In genomic region chr10:69407621-69408301, GRCh38 we compare ENCODE assay signal across 8 cellular contexts. TPM values are rescaled to one million over a fixed set of nuclear protein-coding genes. Genes with fewer than 3 reads are reported as not detected.
A peak's percentile ranks its signal among the peaks of the same experiment; 100 is the strongest.
DNase-seq lines count a peak whose midpoint lies in the region; ATAC-seq and TF ChIP-seq lines count a peak whose summit lies in the region.

No MANE protein-coding gene starts in this region.

- no peaks in the 10 kb centered on the region for H3K9me3 ChIP-seq in OCI-LY1 (ENCODE audit: low read length)

- peak overlapping the region; percentile 11 for H3K27ac Mint-ChIP-seq in activated CD4-positive, alpha-beta T cell treated with anti-CD3 and anti-CD28 coated beads for 36 hours
- peak overlapping the region in 2 of 3 experiments; percentile 28 to 92 for H3K27ac Mint-ChIP-seq in nephron

- no peaks in the 10 kb centered on the region for H3K9me2 ChIP-seq in OCI-LY1 (ENCODE audit: low read depth, low read length)

- H2AFZ ChIP-seq in OCI-LY1 (ENCODE audit: low read length) = no peak overlapping the region

- peaks cover 12% of the 10 kb centered on the region for H3K36me3 Mint-ChIP-seq in activated CD4-positive, alpha-beta T cell treated with anti-CD3 and anti-CD28 coated beads for 36 hours (ENCODE audit: low read depth)
- H3K36me3 Mint-ChIP-seq in nephron (ENCODE audit: low read depth) = peaks cover 1% of the 10 kb centered on the region

- H3K4me3 Mint-ChIP-seq in activated CD4-positive, alpha-beta T cell treated with anti-CD3 and anti-CD28 coated beads for 36 hours = no peak overlapping the region
- peak overlapping the region in 1 of 3 experiments; percentile 14 for H3K4me3 Mint-ChIP-seq in nephron

- peaks cover 11% of the 10 kb centered on the region for H3K4me1 Mint-ChIP-seq in activated CD4-positive, alpha-beta T cell treated with anti-CD3 and anti-CD28 coated beads for 36 hours
- H3K4me1 Mint-ChIP-seq in nephron = peaks cover 31% of the 10 kb centered on the region

- peaks cover 25% of the 10 kb centered on the region for H3K4me1 ChIP-seq in OCI-LY1 (ENCODE audit: insufficient read depth, low read length, severe bottlenecking)

- POLR2A ChIA-PET in activated CD4-positive, alpha-beta T cell treated with anti-CD3 and anti-CD28 coated beads for 36 hours (lab: Charles Lee) = interaction anchor here (0.5 to 1.3 kb wide), 4 partner anchors 15 to 397 kb away, joined by 3 to 6 read pairs (median 4); no protein-coding TSS in a partner anchor

- H3K27me3 Mint-ChIP-seq in activated CD4-positive, alpha-beta T cell treated with anti-CD3 and anti-CD28 coated beads for 36 hours = no peaks in the 10 kb centered on the region
- peaks cover 4% of the 10 kb centered on the region for H3K27me3 Mint-ChIP-seq in nephron (ENCODE audit: low read depth)

- H3K9ac ChIP-seq in OCI-LY1 (ENCODE audit: low read length) = peak overlapping the region; percentile 43

- DNase-seq in activated CD4-positive, alpha-beta T cell treated with anti-CD3 and anti-CD28 coated beads for 36 hours = peak; percentile 53
- no peak for DNase-seq in activated CD4-positive, alpha-beta T cell treated with anti-CD3 and anti-CD28 coated beads, Interleukin-2, amount 50 U/mL, for 1 hour
- DNase-seq in cerebellar cortex (ENCODE audit: low spot score) (peak; percentile 59), Ammon's horn (ENCODE audit: low spot score) (no peak)
- no peak for DNase-seq in activated effector memory CD4-positive, alpha-beta T cell treated with anti-CD3 and anti-CD28 coated beads, Interleukin-2, amount 50 U/mL, for 16 hours

- H3K27ac ChIP-seq in OCI-LY1 (ENCODE audit: low read depth, low read length, poor library complexity, severe bottlenecking) = peak overlapping the region; percentile 10

- no peaks in the 10 kb centered on the region for H4K20me1 ChIP-seq in OCI-LY1 (ENCODE audit: insufficient read depth, low read length)

- no peaks in the 10 kb centered on the region for H3K9me3 Mint-ChIP-seq in activated CD4-positive, alpha-beta T cell treated with anti-CD3 and anti-CD28 coated beads for 36 hours (ENCODE audit: low read depth)
- H3K9me3 Mint-ChIP-seq in nephron = no peaks in the 10 kb centered on the region

- TF ChIP-seq CTCF in OCI-LY1 (IDR thresholded peaks at IDR 0.05; ENCODE audit: low read length) (peak; percentile 73), nephron (IDR thresholded peaks at IDR 0.05; ENCODE audit: unreplicated experiment in 3 of 3) (no peak)

- CTCF ChIA-PET in activated CD4-positive, alpha-beta T cell treated with anti-CD3 and anti-CD28 coated beads for 36 hours (lab: Charles Lee) = interaction anchor here (0.5 to 3.8 kb wide), 33 partner anchors 10 to 498 kb away, joined by 3 to 15 read pairs (median 4); no protein-coding TSS in a partner anchor

- no peaks in the 10 kb centered on the region for H3K79me2 ChIP-seq in OCI-LY1 (ENCODE audit: insufficient read depth, low read length)

- intact Hi-C loops in activated CD4-positive, alpha-beta T cell treated with anti-CD3 and anti-CD28 coated beads for 36 hours (cut with DNase I, micrococcal nuclease) = loop anchor here (1.0 to 10.0 kb wide), 13 partner anchors 44 to 451 kb away; partner anchors contain the start of genes FAM241B (in 2 of the 2), DDX21 (in 1 of the 2), KIFBP (in 1 of the 2) and SUPV3L1 (in 1 of the 2)

- no peaks in the 10 kb centered on the region for H3K27me3 ChIP-seq in OCI-LY1 (ENCODE audit: insufficient read depth, low read length)

- peak overlapping the region; percentile 53 for H3K4me2 ChIP-seq in OCI-LY1 (ENCODE audit: low read length)

- H3K36me3 ChIP-seq in OCI-LY1 (ENCODE audit: insufficient read depth, low read length) = peaks cover 5% of the 10 kb centered on the region; the same call in 1 of the 2 replicates

- peak overlapping the region; percentile 27 for H3K4me3 ChIP-seq in OCI-LY1 (ENCODE audit: low read depth, low read length, poor library complexity, severe bottlenecking)

- no peaks in the 10 kb centered on the region for H3F3A ChIP-seq in OCI-LY1 (ENCODE audit: insufficient read depth, low read length)

- ATAC-seq in activated CD4-positive, alpha-beta T cell treated with anti-CD3 and anti-CD28 coated beads for 36 hours = peak; percentile 17
- no peak for ATAC-seq in GM21423 (IDR thresholded peaks at IDR 0.05; ENCODE audit: unreplicated experiment)

RNA-seq across cellular contexts. Expression of gene TACR2, which starts 9.0 kb away (rescaled TPM):
- total RNA-seq in activated CD4-positive, alpha-beta T cell treated with anti-CD3 and anti-CD28 coated beads for 36 hours = not detected

RNA-seq across cellular contexts. Expression of gene TSPAN15, which starts 43.5 kb away (rescaled TPM):
- under 1 TPM; 0.85 to 0.91 TPM for total RNA-seq in activated CD4-positive, alpha-beta T cell treated with anti-CD3 and anti-CD28 coated beads for 36 hours

Comparison
In these comparisons a context has a peak if more than half of its experiments do, and no peak if none do; other contexts are left out.
1. DNase-seq: peak in activated CD4-positive, alpha-beta T cell treated with anti-CD3 and anti-CD28 coated beads for 36 hours (single experiment) and cerebellar cortex (single experiment); none in activated CD4-positive, alpha-beta T cell treated with anti-CD3 and anti-CD28 coated beads, Interleukin-2, amount 50 U/mL, for 1 hour (single experiment), Ammon's horn (single experiment) and activated effector memory CD4-positive, alpha-beta T cell treated with anti-CD3 and anti-CD28 coated beads, Interleukin-2, amount 50 U/mL, for 16 hours (single experiment).